ENCODE assay signal across 10 cellular contexts in the genomic region with DNA sequence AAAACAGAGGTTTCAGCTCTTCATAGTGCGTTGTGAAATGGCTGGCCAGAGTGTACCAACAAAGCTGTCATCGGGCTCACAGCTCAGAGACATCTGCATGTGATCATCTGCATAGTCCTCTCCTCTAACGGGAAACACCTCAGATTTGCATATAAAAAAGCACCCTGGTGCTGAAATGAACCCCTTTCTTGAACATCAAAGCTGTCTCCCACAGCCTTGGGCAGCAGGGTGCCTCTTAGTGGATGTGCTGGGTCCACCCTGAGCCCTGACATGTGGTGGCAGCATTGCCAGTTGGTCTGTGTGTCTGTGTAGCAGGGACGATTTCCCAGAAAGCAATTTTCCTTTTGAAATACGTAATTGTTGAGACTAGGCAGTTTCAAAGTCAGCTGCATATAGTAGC. TPM values are rescaled to one million over a fixed set of nuclear protein-coding genes. Genes with fewer than 3 reads are reported as not detected.
A peak's percentile ranks its signal among the peaks of the same experiment; 100 is the strongest.
DNase-seq lines count a peak whose midpoint lies in the region; ATAC-seq, FAIRE-seq and TF ChIP-seq lines count a peak whose summit lies in the region.
"Had no signal": no experiment of that assay in that cellular context is flagged by ENCODE, and none has a peak within 500 bp of the region (broad histone marks: within the 10 kb centered on the region; RNA-seq: fewer than 3 reads in every experiment).

No MANE protein-coding gene starts in this region.

- no peaks in the 10 kb centered on the region for H3K9me3 ChIP-seq in GM12878 (replicated peaks; ENCODE audit: control insufficient read depth, insufficient read depth, low read length)
- H3K9me3 ChIP-seq in HepG2 (ENCODE audit: low read length), result no peaks in the 10 kb centered on the region
- H3K9me3 ChIP-seq: lower lobe of right lung had no signal

- H3K36me3 Mint-ChIP-seq in activated T-cell treated with anti-CD3 and anti-CD28 coated beads, Interleukin-2, amount 50 U/mL, for 4 hours (ENCODE audit: insufficient read depth), result peaks cover 43% of the 10 kb centered on the region

- H3K36me3 ChIP-seq in GM12878 (ENCODE audit: control insufficient read depth in 2 of 2, insufficient read depth in 2 of 2, low read length in 1 of 2) (peaks cover 0 to 13% of the 10 kb centered on the region in 2 experiments; a peak in 3 of 4 replicates), HepG2 (replicated peaks in 1 of 2; ENCODE audit: control insufficient read depth in 1 of 2, insufficient read depth in 2 of 2, low read length in 2 of 2) (peaks cover 5 to 21% of the 10 kb centered on the region in 2 experiments)

- peaks cover 13% of the 10 kb centered on the region for H3K4me1 Mint-ChIP-seq in activated T-cell treated with anti-CD3 and anti-CD28 coated beads, Interleukin-2, amount 50 U/mL, for 4 hours (ENCODE audit: low read depth)

- no peaks in the 10 kb centered on the region for H3K9me3 Mint-ChIP-seq in activated T-cell treated with anti-CD3 and anti-CD28 coated beads, Interleukin-2, amount 50 U/mL, for 4 hours

- H3K4me3 ChIP-seq in GM12878, result no peak overlapping the region
- no peak overlapping the region for H3K4me3 ChIP-seq in HepG2 (replicated peaks in 1 of 3; ENCODE audit: insufficient read depth in 1 of 3, low read depth in 2 of 3, low read length in 3 of 3)
- H3K4me3 ChIP-seq: lower lobe of right lung had no signal

- in situ Hi-C loops in GM12878 (cut with MboI) (no loop called here), HepG2 (cut with HindIII; ENCODE audit: extremely low pct_ligation_motif_present, low pct_unique_long_range_greater_than_20kb) (no loop called here)

- 2% methylated on average over 5 of the region's 5 CpGs for WGBS in GM12878 (ENCODE audit: insufficient coverage, insufficient replicate concordance, low lambda C conversion rate, missing lambda C conversion rate)
- 84% methylated on average over 4 of the region's 5 CpGs for WGBS in HepG2 (ENCODE audit: low lambda C conversion rate)

- H3K27ac ChIP-seq in GM12878 (ENCODE audit: control insufficient read depth, insufficient read depth) (peak overlapping the region; percentile 20; the same call in 1 of the 2 replicates), HepG2 (ENCODE audit: extremely low read length, insufficient read depth, low read length) (no peak overlapping the region)
- H3K27ac ChIP-seq: lower lobe of right lung had no signal

- SMC1A ChIA-PET in GM12878 (lab: Charles Lee; ENCODE audit: uncharacterized antibody, unreplicated experiment), result interaction anchor here (0.8 to 2.7 kb wide), 21 partner anchors 9 to 285 kb away, joined by 3 to 18 read pairs (median 3); no protein-coding TSS in a partner anchor

- TF ChIP-seq EP300 in GM12878 (IDR thresholded peaks at IDR 0.05; ENCODE audit: borderline replicate concordance in 1 of 2, control insufficient read depth in 1 of 2, low read depth in 2 of 2, low read length in 2 of 2), result no peak
- no peak for TF ChIP-seq EP300 in HepG2 (IDR thresholded peaks at IDR 0.05; ENCODE audit: low read depth in 2 of 2, low read length in 2 of 2)
- no peak for TF ChIP-seq EP300 in HepG2 (CRISPR knock-in tag; IDR thresholded peaks at IDR 0.05; ENCODE audit: borderline replicate concordance)

- peak; percentile 62 to 74 for ATAC-seq in activated T-cell treated with anti-CD3 and anti-CD28 coated beads, Interleukin-2, amount 50 U/mL, for 4 hours
- ATAC-seq in HG02885 (IDR thresholded peaks at IDR 0.05; ENCODE audit: poor library complexity, unreplicated experiment), result peak; percentile 44
- peak; percentile 96 for ATAC-seq in GM12878
- peak; percentile 52 for ATAC-seq in stimulated activated naive CD8-positive, alpha-beta T cell treated with anti-CD3 and anti-CD28 coated beads, Interleukin-15, Interleukin-2, amounts not matched to agents 100 U/mL and 50 U/mL, for 24 hours
- ATAC-seq in HepG2, result no peak
- no peak for ATAC-seq in HG02884 (IDR thresholded peaks at IDR 0.05; ENCODE audit: unreplicated experiment)

- no peaks in the 10 kb centered on the region for H3K27me3 Mint-ChIP-seq in activated T-cell treated with anti-CD3 and anti-CD28 coated beads, Interleukin-2, amount 50 U/mL, for 4 hours (ENCODE audit: low read depth)

- 0 out of 2 replicates have a peak overlapping the region, but pooled peaks have one; percentile 1 for H3K4me2 ChIP-seq in GM12878 (ENCODE audit: control insufficient read depth, insufficient read depth)
- H3K4me2 ChIP-seq in HepG2 (ENCODE audit: low read depth, low read length), result no peak overlapping the region

- no peak overlapping the region for H3K9ac ChIP-seq in GM12878 (ENCODE audit: control insufficient read depth, insufficient read depth, low read length)
- H3K9ac ChIP-seq in HepG2 (ENCODE audit: insufficient read depth, low read depth, low read length), result no peak overlapping the region

- intact Hi-C loops in GM12878 (cut with micrococcal nuclease; ENCODE audit: unreplicated experiment) (no loop called here), HepG2 (cut with micrococcal nuclease; ENCODE audit: unreplicated experiment) (no loop called here)

- H3K4me3 Mint-ChIP-seq in activated T-cell treated with anti-CD3 and anti-CD28 coated beads, Interleukin-2, amount 50 U/mL, for 4 hours, result no peak overlapping the region

- DNase-seq in activated T-cell treated with anti-CD3 and anti-CD28 coated beads, Interleukin-2, amount 50 U/mL, for 4 hours, result no peak
- DNase-seq in activated T-cell treated with anti-CD3 and anti-CD28 coated beads, Interleukin-2, amount 50 U/mL, for 1 hour, result no peak
- DNase-seq in GM12878 (ENCODE audit: low read depth, low spot score), result peak; percentile 63
- no peak for DNase-seq in stimulated activated naive CD8-positive, alpha-beta T cell treated with anti-CD3 and anti-CD28 coated beads, Interleukin-15, Interleukin-2, amounts not matched to agents 100 U/mL and 50 U/mL, for 24 hours
- no peak for DNase-seq in HepG2 (ENCODE audit: low spot score)
- no peak for DNase-seq in H4 (ENCODE audit: low spot score)
- DNase-seq: lower lobe of right lung, RPMI8226 had no signal

- RAD21 ChIA-PET in GM12878 (lab: Charles Lee; ENCODE audit: unreplicated experiment), result interaction anchor here (0.8 to 2.4 kb wide), 14 partner anchors 9 to 254 kb away, joined by 3 to 15 read pairs (median 4); no protein-coding TSS in a partner anchor

- TF ChIP-seq POLR2A in GM12878 (IDR thresholded peaks at IDR 0.05; ENCODE audit: low read depth, low read length) (peak; percentile 49; the same call in 1 of the 2 replicates), HepG2 (IDR thresholded peaks at IDR 0.05; ENCODE audit: insufficient read depth in 1 of 2, low read depth in 2 of 2, low read length in 2 of 2) (no peak)

- CTCF ChIA-PET in GM12878 (lab: Yijun Ruan, JAX), result interaction anchor here (0.6 to 4.8 kb wide), 24 partner anchors 9 to 285 kb away, joined by 3 to 42 read pairs (median 4); a partner anchor contains a TSS
- CTCF ChIA-PET in HepG2 (lab: Yijun Ruan, JAX; ENCODE audit: low intra/inter-chr PET ratio, low total read pairs), result no interaction called here

- peak in 1 of 3 experiments; percentile 50; a peak in 2 of 6 replicates for TF ChIP-seq CTCF in GM12878 (IDR thresholded peaks at IDR 0.05 in 2 of 3, conservative IDR thresholded peaks at IDR 0.05 in 1 of 3; ENCODE audit: control insufficient read depth in 2 of 3, extremely low read depth in 1 of 3, insufficient read depth in 1 of 3, low read depth in 3 of 3, low read length in 3 of 3)
- TF ChIP-seq CTCF in HepG2 (CRISPR knock-in tag; IDR thresholded peaks at IDR 0.05), result no peak

- H2AFZ ChIP-seq in GM12878 (ENCODE audit: control insufficient read depth, low read depth, low read length), result no peak overlapping the region; the same call in 1 of the 2 replicates
- H2AFZ ChIP-seq in HepG2 (ENCODE audit: low read length), result no peak overlapping the region

- H3K4me1 ChIP-seq in GM12878 (ENCODE audit: control insufficient read depth, insufficient read depth, low read length) (peaks cover 9% of the 10 kb centered on the region; the same call in 1 of the 2 replicates), HepG2 (ENCODE audit: insufficient read depth, low read length) (peaks cover 26% of the 10 kb centered on the region)

- FAIRE-seq in GM12878 (lab: Jason Lieb, UNC), result peak; percentile 80
- FAIRE-seq in HepG2 (lab: Jason Lieb, UNC), result no peak

- peak; percentile 32; the same call in 1 of the 2 replicates for TF ChIP-seq RAD21 in GM12878 (IDR thresholded peaks at IDR 0.05; ENCODE audit: insufficient read depth, low read depth, low read length)
- TF ChIP-seq RAD21 in HepG2 (CRISPR knock-in tag; IDR thresholded peaks at IDR 0.05), result no peak

- H3K27me3 ChIP-seq in GM12878 (replicated peaks in 1 of 2; ENCODE audit: control insufficient read depth in 2 of 2, insufficient read depth in 2 of 2, low read length in 1 of 2), result no peaks in the 10 kb centered on the region
- no peaks in the 10 kb centered on the region for H3K27me3 ChIP-seq in HepG2 (ENCODE audit: control insufficient read depth in 1 of 2, insufficient read depth in 2 of 2, low read length in 2 of 2)

- POLR2A ChIA-PET in GM12878 (lab: Charles Lee) (interaction anchor here (0.6 to 3.0 kb wide), 11 partner anchors 8 to 246 kb away, joined by 3 to 14 read pairs (median 4); a partner anchor contains a TSS), HepG2 (lab: Yijun Ruan, JAX) (no interaction called here)

- H3K79me2 ChIP-seq in GM12878 (ENCODE audit: control insufficient read depth, insufficient read depth, low read length) (no peaks in the 10 kb centered on the region), HepG2 (ENCODE audit: insufficient read depth, low read length) (no peaks in the 10 kb centered on the region)

- BruUV-seq in GM12878 (replicated peaks; lab: Mats Ljungman, UMichigan) (no TSS peak), HepG2 (replicated peaks; lab: Mats Ljungman, UMichigan) (no TSS peak)

- H4K20me1 ChIP-seq in GM12878 (ENCODE audit: control insufficient read depth, insufficient read depth) (no peaks in the 10 kb centered on the region), HepG2 (ENCODE audit: insufficient read depth, low read length) (no peaks in the 10 kb centered on the region)

RNA-seq across cellular contexts. Expression of a gene that starts 14.3 kb away (rescaled TPM):
- under 1 TPM; 0.08 to 0.19 (median 0.18) TPM for total RNA-seq in activated T-cell treated with anti-CD3 and anti-CD28 coated beads, Interleukin-2, amount 50 U/mL, for 4 hours
- 83.0 and 91.1 TPM in 2 replicates for total RNA-seq in GM12878 (2013; cell fraction: nucleolus; rRNA removed)
- 9.9 and 10.7 TPM in 2 replicates for total RNA-seq in GM12878 (2014; rRNA removed)
- total RNA-seq in GM12878 (2014; rRNA removed; fragmentation: Illumina TruSeq; extraction: Trizol), result 6.4 and 7.1 TPM in 2 replicates
- total RNA-seq in GM12878 (2021), result 11.4 and 15.6 TPM in 2 replicates
- polyA plus RNA-seq in GM12878 (2011; ENCODE audit: low read depth), result 6.3 TPM
- polyA plus RNA-seq in GM12878 (2011; rRNA removed), result 18.9 and 23.5 TPM in 2 replicates
- polyA plus RNA-seq in GM12878 (2011; cell fraction: cytosol; rRNA removed), result 13.4 and 15.6 TPM in 2 replicates
- 121 and 135 TPM in 2 replicates for polyA plus RNA-seq in GM12878 (2011; cell fraction: nucleus; rRNA removed)
- 5.7 and 13.3 TPM in 2 replicates for polyA plus RNA-seq in GM12878 (2012)
- 7.7 and 11.8 TPM in 2 replicates for polyA plus RNA-seq in GM12878 (2014; fragmentation: Illumina TruSeq; extraction: Trizol)
- 1 to 10 TPM; 1.8 to 2.6 TPM for polyA plus RNA-seq in GM12878 (2014; fragmentation: Nextera tagmentation; extraction: Ambion mirVana)
- polyA plus RNA-seq in GM12878 (2014; rRNA removed), result 15.7 and 19.8 TPM in 2 replicates
- 1 to 10 TPM; 3.8 to 7.0 TPM for polyA plus RNA-seq in GM12878 (2016; fragmentation: Nextera tagmentation; extraction: Ambion mirVana)
- 9.6 and 21.2 TPM in 2 replicates for polyA minus RNA-seq in GM12878 (2011; rRNA and poly(A)+ RNA removed)
- polyA minus RNA-seq in GM12878 (2011; cell fraction: cytosol; rRNA and poly(A)+ RNA removed), result 4.7 and 7.6 TPM in 2 replicates
- 34.9 and 47.5 TPM in 2 replicates for polyA minus RNA-seq in GM12878 (2011; cell fraction: nucleus; rRNA and poly(A)+ RNA removed)
- total RNA-seq in HepG2 (2016; rRNA removed; fragmentation: Illumina TruSeq; extraction: Trizol), result not detected in 2 replicates
- not detected in 2 replicates for total RNA-seq in HepG2 (2016; cell fraction: cytosol; rRNA removed; fragmentation: Illumina TruSeq; extraction: Trizol; ENCODE audit: low read depth)
- total RNA-seq in HepG2 (2016; cell fraction: insoluble cytoplasmic fraction; rRNA removed; fragmentation: Illumina TruSeq; extraction: Trizol), result not detected in 2 replicates
- total RNA-seq in HepG2 (2016; cell fraction: membrane; rRNA removed; fragmentation: Illumina TruSeq; extraction: Trizol), result not detected in 2 replicates
- not detected in 2 replicates for total RNA-seq in HepG2 (2016; cell fraction: nucleus; rRNA removed; fragmentation: Illumina TruSeq; extraction: Trizol)
- not detected in 2 replicates for polyA plus RNA-seq in HepG2 (2011; rRNA removed)
- 0.01 TPM in 1 of 2 replicates, not detected in the other for polyA plus RNA-seq in HepG2 (2011; cell fraction: cytosol; rRNA removed)
- 0.05 TPM in 1 of 2 replicates, not detected in the other for polyA plus RNA-seq in HepG2 (2011; cell fraction: nucleus; rRNA removed)
- polyA plus RNA-seq in HepG2 (2012), result 0.07 and 0.28 TPM in 2 replicates
- polyA plus RNA-seq in HepG2 (2016; cell fraction: cytosol; fragmentation: Illumina TruSeq; extraction: Trizol; ENCODE audit: low read depth), result not detected in 2 replicates
- polyA plus RNA-seq in HepG2 (2016; cell fraction: insoluble cytoplasmic fraction; fragmentation: Illumina TruSeq; extraction: Trizol; ENCODE audit: low read depth), result not detected in 2 replicates
- not detected in 2 replicates for polyA plus RNA-seq in HepG2 (2016; cell fraction: membrane; fragmentation: Illumina TruSeq; extraction: Trizol; ENCODE audit: low read depth)
- polyA plus RNA-seq in HepG2 (2016; cell fraction: nucleus; fragmentation: Illumina TruSeq; extraction: Trizol; ENCODE audit: insufficient read depth, low read depth), result not detected in 2 replicates
- 4.1 TPM in 1 of 2 replicates, not detected in the other for polyA minus RNA-seq in HepG2 (2011; rRNA and poly(A)+ RNA removed; ENCODE audit: low replicate concordance)
- polyA minus RNA-seq in HepG2 (2011; cell fraction: cytosol; rRNA and poly(A)+ RNA removed), result not detected in 2 replicates
- polyA minus RNA-seq in HepG2 (2011; cell fraction: nucleus; rRNA and poly(A)+ RNA removed), result not detected in 2 replicates
- not detected in 2 replicates for total RNA-seq in H4 (2014; rRNA removed; shearing (Covaris generic))

Comparison
In these comparisons a context has a peak if more than half of its experiments do, and no peak if none do; other contexts are left out.
1. ATAC-seq: peak in activated T-cell treated with anti-CD3 and anti-CD28 coated beads, Interleukin-2, amount 50 U/mL, for 4 hours (2 of 2), HG02885 (single experiment), GM12878 (single experiment) and stimulated activated naive CD8-positive, alpha-beta T cell treated with anti-CD3 and anti-CD28 coated beads, Interleukin-15, Interleukin-2, amounts not matched to agents 100 U/mL and 50 U/mL, for 24 hours (single experiment); none in HepG2 (single experiment) and HG02884 (single experiment).